8 cellular contexts compared by ENCODE assay signal in genomic region chr2:143034292-143035074, GRCh38.
DNase-seq lines count a peak whose midpoint lies in the region; ATAC-seq and TF ChIP-seq lines count a peak whose summit lies in the region.

No MANE protein-coding gene starts in this region.

- WGBS in endodermal cell (ENCODE audit: insufficient coverage in 1 of 2, insufficient read length in 1 of 2), 2 experiments, result 47 to 62% methylated on average over 4 to 5 of the region's 5 CpGs
- WGBS in stomach, 5 donors, result 30 to 40% (median 35%) methylated on average over 5 of the region's 5 CpGs

- H3K9me3 ChIP-seq in endodermal cell (ENCODE audit: control insufficient read depth, low read length), result no peaks in the 10 kb centered on the region
- H3K9me3 ChIP-seq in stomach, result no peaks in the 10 kb centered on the region

- H3K4me3 ChIP-seq in endodermal cell (ENCODE audit: low read length) (no peak overlapping the region), stomach (no peak overlapping the region)

- H3K9ac ChIP-seq in endodermal cell (ENCODE audit: extremely low read depth, low read length, poor library complexity, severe bottlenecking), result no peak overlapping the region

- H3K27ac ChIP-seq in endodermal cell (ENCODE audit: low read depth, low read length), result no peak overlapping the region
- H3K27ac ChIP-seq in stomach, result no peak overlapping the region

- peak; percentile 74 for DNase-seq in DMS114 treated with DMSO at 0.1 percent for 48 hours (lab: John Stamatoyannopoulos, UW; ENCODE audit: unreplicated experiment)
- peak; percentile 32 for DNase-seq in HK-2 (ENCODE audit: unreplicated experiment)
- DNase-seq in NCI-H748 (lab: John Stamatoyannopoulos, UW; ENCODE audit: unreplicated experiment), result peak; percentile 74
- DNase-seq in activated CD4-positive, alpha-beta T cell treated with anti-CD3 and anti-CD28 coated beads for 48 hours, result peak; percentile 57
- DNase-seq in endodermal cell, result peak; percentile 59
- DNase-seq in myocyte (ENCODE audit: low read depth), result peak; percentile 86
- peak; percentile 48 for DNase-seq in stomach

- H3K36me3 Mint-ChIP-seq in endodermal cell (ENCODE audit: low read depth), result no peaks in the 10 kb centered on the region

- H3K36me3 ChIP-seq in endodermal cell (ENCODE audit: control insufficient read depth, insufficient read depth, low read length) (no peaks in the 10 kb centered on the region), stomach (no peaks in the 10 kb centered on the region)

- H3K9me3 Mint-ChIP-seq in endodermal cell, result peaks cover 2% of the 10 kb centered on the region

- intact Hi-C loops in stomach (cut with DNase I; ENCODE audit: low total_unique reads), result no loop called here

- TF ChIP-seq CTCF in endodermal cell (conservative IDR thresholded peaks at IDR 0.05), result peak; percentile 98
- peak in 5 of 7 experiments; percentile 76 to 97 (median 93) for TF ChIP-seq CTCF in stomach (IDR thresholded peaks at IDR 0.05)

- H3K4me3 Mint-ChIP-seq in endodermal cell, result no peak overlapping the region

- H3K4me1 Mint-ChIP-seq in endodermal cell, result peaks cover 19% of the 10 kb centered on the region

- no peak overlapping the region for H3K27ac Mint-ChIP-seq in endodermal cell

- TF ChIP-seq EP300 in stomach (IDR thresholded peaks at IDR 0.05), result no peak

- peaks cover 11% of the 10 kb centered on the region for H3K4me1 ChIP-seq in endodermal cell (ENCODE audit: control insufficient read depth, insufficient read depth, low read length)
- no peaks in the 10 kb centered on the region for H3K4me1 ChIP-seq in stomach

- no peaks in the 10 kb centered on the region for H3K27me3 Mint-ChIP-seq in endodermal cell (ENCODE audit: insufficient read depth)

- ATAC-seq in GM21367 (IDR thresholded peaks at IDR 0.05; ENCODE audit: unreplicated experiment), result peak; percentile 91

- H3K27me3 ChIP-seq in endodermal cell (ENCODE audit: control insufficient read depth, insufficient read depth, low read length, poor library complexity, severe bottlenecking) (no peaks in the 10 kb centered on the region), stomach (no peaks in the 10 kb centered on the region)

- TF ChIP-seq POLR2A in stomach (IDR thresholded peaks at IDR 0.05), result no peak

Comparison
In these comparisons a context has a peak if more than half of its experiments do, and no peak if none do; other contexts are left out.
1. DNase-seq: peak in every context shown above with its lines; median percentile 86 in myocyte; 74 in DMS114 treated with DMSO at 0.1 percent for 48 hours; 74 in NCI-H748; 59 in endodermal cell; 57 in activated CD4-positive, alpha-beta T cell treated with anti-CD3 and anti-CD28 coated beads for 48 hours; 48 in stomach; 32 in HK-2.